ENCODE assay signal across 1 cellular context in genomic region chr9:132309056-132309455, GRCh38.
TF ChIP-seq lines count a peak whose summit lies in the region.

No MANE protein-coding gene starts in this region.

TF ChIP-seq in GM23338, 12 proteins besides CTCF, POLR2A, EP300 and RAD21 (continued from another document):
- TF ChIP-seq, protein P1, sequence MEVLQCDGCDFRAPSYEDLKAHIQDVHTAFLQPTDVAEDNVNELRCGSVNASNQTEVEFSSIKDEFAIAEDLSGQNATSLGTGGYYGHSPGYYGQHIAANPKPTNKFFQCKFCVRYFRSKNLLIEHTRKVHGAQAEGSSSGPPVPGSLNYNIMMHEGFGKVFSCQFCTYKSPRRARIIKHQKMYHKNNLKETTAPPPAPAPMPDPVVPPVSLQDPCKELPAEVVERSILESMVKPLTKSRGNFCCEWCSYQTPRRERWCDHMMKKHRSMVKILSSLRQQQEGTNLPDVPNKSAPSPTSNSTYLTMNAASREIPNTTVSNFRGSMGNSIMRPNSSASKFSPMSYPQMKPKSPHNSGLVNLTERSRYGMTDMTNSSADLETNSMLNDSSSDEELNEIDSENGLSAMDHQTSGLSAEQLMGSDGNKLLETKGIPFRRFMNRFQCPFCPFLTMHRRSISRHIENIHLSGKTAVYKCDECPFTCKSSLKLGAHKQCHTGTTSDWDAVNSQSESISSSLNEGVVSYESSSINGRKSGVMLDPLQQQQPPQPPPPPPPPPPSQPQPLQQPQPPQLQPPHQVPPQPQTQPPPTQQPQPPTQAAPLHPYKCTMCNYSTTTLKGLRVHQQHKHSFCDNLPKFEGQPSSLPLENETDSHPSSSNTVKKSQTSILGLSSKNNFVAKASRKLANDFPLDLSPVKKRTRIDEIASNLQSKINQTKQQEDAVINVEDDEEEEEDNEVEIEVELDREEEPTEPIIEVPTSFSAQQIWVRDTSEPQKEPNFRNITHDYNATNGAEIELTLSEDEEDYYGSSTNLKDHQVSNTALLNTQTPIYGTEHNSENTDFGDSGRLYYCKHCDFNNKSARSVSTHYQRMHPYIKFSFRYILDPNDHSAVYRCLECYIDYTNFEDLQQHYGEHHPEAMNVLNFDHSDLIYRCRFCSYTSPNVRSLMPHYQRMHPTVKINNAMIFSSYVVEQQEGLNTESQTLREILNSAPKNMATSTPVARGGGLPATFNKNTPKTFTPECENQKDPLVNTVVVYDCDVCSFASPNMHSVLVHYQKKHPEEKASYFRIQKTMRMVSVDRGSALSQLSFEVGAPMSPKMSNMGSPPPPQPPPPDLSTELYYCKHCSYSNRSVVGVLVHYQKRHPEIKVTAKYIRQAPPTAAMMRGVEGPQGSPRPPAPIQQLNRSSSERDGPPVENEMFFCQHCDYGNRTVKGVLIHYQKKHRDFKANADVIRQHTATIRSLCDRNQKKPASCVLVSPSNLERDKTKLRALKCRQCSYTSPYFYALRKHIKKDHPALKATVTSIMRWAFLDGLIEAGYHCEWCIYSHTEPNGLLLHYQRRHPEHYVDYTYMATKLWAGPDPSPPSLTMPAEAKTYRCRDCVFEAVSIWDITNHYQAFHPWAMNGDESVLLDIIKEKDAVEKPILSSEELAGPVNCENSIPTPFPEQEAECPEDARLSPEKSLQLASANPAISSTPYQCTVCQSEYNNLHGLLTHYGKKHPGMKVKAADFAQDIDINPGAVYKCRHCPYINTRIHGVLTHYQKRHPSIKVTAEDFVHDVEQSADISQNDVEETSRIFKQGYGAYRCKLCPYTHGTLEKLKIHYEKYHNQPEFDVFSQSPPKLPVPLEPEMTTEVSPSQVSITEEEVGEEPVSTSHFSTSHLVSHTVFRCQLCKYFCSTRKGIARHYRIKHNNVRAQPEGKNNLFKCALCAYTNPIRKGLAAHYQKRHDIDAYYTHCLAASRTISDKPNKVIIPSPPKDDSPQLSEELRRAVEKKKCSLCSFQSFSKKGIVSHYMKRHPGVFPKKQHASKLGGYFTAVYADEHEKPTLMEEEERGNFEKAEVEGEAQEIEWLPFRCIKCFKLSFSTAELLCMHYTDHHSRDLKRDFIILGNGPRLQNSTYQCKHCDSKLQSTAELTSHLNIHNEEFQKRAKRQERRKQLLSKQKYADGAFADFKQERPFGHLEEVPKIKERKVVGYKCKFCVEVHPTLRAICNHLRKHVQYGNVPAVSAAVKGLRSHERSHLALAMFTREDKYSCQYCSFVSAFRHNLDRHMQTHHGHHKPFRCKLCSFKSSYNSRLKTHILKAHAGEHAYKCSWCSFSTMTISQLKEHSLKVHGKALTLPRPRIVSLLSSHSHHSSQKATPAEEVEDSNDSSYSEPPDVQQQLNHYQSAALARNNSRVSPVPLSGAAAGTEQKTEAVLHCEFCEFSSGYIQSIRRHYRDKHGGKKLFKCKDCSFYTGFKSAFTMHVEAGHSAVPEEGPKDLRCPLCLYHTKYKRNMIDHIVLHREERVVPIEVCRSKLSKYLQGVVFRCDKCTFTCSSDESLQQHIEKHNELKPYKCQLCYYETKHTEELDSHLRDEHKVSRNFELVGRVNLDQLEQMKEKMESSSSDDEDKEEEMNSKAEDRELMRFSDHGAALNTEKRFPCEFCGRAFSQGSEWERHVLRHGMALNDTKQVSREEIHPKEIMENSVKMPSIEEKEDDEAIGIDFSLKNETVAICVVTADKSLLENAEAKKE (CRISPR knock-in tag; IDR thresholded peaks at IDR 0.05): no peak
- TF ChIP-seq POLR2AphosphoS5 (IDR thresholded peaks at IDR 0.05; ENCODE audit: low read depth): no peak
- TF ChIP-seq STAT1 (IDR thresholded peaks at IDR 0.05; ENCODE audit: unreplicated experiment): no peak
- TF ChIP-seq ETS1 (IDR thresholded peaks at IDR 0.05): no peak
- no peak for TF ChIP-seq ZNF331 (CRISPR knock-in tag; IDR thresholded peaks at IDR 0.05; ENCODE audit: low read depth)
- TF ChIP-seq EZH2phosphoT487 (IDR thresholded peaks at IDR 0.05; ENCODE audit: unreplicated experiment): no peak
- TF ChIP-seq NANOG (IDR thresholded peaks at IDR 0.05; ENCODE audit: borderline replicate concordance): no peak
- no peak for TF ChIP-seq EZH2 (IDR thresholded peaks at IDR 0.05; ENCODE audit: low read depth, unreplicated experiment)
